In the genomic region with DNA sequence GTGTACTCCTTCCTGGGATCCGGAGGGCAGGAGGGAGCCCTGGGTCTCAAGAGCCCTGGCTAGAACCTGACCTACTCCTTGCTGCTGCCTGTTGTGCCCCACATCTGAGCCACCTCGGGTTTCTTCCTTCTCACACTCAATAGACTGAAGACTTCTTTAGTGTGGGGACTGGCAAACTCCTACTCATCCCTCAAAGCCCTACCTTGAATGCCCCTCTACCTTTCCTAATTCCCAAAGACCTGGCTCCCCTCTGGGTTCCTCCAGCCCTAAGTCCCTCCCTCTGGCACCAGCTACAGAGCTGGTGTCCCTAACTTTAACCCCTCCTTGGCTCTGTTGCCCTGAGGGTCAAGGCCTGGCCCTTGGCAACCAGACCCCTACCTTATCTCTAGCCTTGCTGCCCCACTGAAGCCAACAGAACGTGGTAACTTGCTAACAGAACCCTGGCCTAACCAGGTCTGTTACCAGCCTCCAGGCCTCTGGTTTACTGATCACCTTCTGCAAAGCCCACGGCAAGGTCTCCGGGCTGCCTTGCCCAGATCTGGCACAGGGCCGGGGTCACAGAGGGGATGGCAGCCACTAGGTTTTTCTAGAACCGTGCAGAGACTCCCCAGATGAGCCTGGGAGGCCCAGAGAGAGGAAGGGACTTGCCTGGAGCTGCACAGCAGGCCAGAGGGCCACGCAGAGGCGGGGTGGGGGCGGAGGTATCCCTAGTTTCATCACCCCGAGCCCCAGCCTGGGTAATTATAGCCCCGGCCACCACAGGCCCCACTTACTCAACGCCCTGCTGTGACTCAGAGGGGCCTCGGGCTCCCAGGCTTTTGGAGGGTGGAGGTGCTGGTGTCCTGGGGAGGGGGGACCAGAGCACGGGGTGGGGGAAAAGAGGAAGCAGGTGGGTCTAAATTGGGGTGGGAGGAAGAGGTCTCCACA, we compare ENCODE assay signal across 9 cellular contexts. TPM values are rescaled to one million over a fixed set of nuclear protein-coding genes. Genes with fewer than 3 reads are reported as not detected.
A peak's percentile ranks its signal among the peaks of the same experiment; 100 is the strongest.
DNase-seq lines count a peak whose midpoint lies in the region; ATAC-seq and TF ChIP-seq lines count a peak whose summit lies in the region.
"Had no signal": no experiment of that assay in that cellular context is flagged by ENCODE, and none has a peak within 500 bp of the region (broad histone marks: within the 10 kb centered on the region; RNA-seq: fewer than 3 reads in every experiment).

No MANE protein-coding gene starts in this region.

- peaks cover 0 to 5% of the 10 kb centered on the region in 2 donors for H3K4me1 ChIP-seq in neuronal stem cell (ENCODE audit: control insufficient read depth in 2 of 2, insufficient read depth in 1 of 2, low read depth in 1 of 2, low read length in 2 of 2)

- H3K9ac ChIP-seq in neuronal stem cell (ENCODE audit: low read depth, low read length, poor library complexity): no peak overlapping the region

- no peak overlapping the region for H2BK12ac ChIP-seq in neuronal stem cell (ENCODE audit: low read length)

- no peak for TF ChIP-seq POLR2A in NB4 (IDR thresholded peaks at IDR 0.05; ENCODE audit: extremely low read depth, insufficient read length)

- peak; percentile 80 for DNase-seq in CD1c-positive myeloid dendritic cell (ENCODE audit: extremely low spot score)
- peak; percentile 91 for DNase-seq in NB4 (ENCODE audit: low read depth)
- DNase-seq in coronary artery (ENCODE audit: low spot score): no peak
- no peak for DNase-seq in neuronal stem cell (ENCODE audit: low spot score)
- no peak for DNase-seq in activated gamma-delta T cell (lab: John Stamatoyannopoulos, UW)
- no peak for DNase-seq in pons (ENCODE audit: low spot score)
- DNase-seq: NCI-H524 had no signal

- H3K4ac ChIP-seq in neuronal stem cell (ENCODE audit: low read length): no peak overlapping the region

- ATAC-seq in GM21723 (IDR thresholded peaks at IDR 0.05; ENCODE audit: unreplicated experiment): no peak
- no peak for ATAC-seq in GM18858 (IDR thresholded peaks at IDR 0.05; ENCODE audit: unreplicated experiment)

- H3K79me1 ChIP-seq in neuronal stem cell (ENCODE audit: low read depth, low read length): peaks cover 31% of the 10 kb centered on the region

- no peak overlapping the region for H2AK5ac ChIP-seq in neuronal stem cell (ENCODE audit: low read depth, low read length)

- no peak for TF ChIP-seq CTCF in NB4 (IDR thresholded peaks at IDR 0.05; ENCODE audit: low read depth, low read length)
- TF ChIP-seq CTCF in coronary artery (IDR thresholded peaks at IDR 0.05): no peak

- no peaks in the 10 kb centered on the region for H3K27me3 ChIP-seq in neuronal stem cell (ENCODE audit: control insufficient read depth in 3 of 3, insufficient read depth in 3 of 3, low read depth in 1 of 3, low read length in 3 of 3)

- no peak overlapping the region for H3K14ac ChIP-seq in neuronal stem cell (ENCODE audit: low read length)

- H3K9me3 ChIP-seq in neuronal stem cell (replicated peaks in 1 of 2; ENCODE audit: control insufficient read depth in 2 of 2, insufficient read depth in 1 of 2, low read depth in 1 of 2, low read length in 2 of 2): peaks cover 0 to 7% of the 10 kb centered on the region in 2 donors

- H2AFZ ChIP-seq in neuronal stem cell (ENCODE audit: low read length): no peak overlapping the region

- H3K4me3 ChIP-seq in NB4 (ENCODE audit: low read depth, low read length) (no peak overlapping the region), coronary artery (peak overlapping the region; percentile 54), neuronal stem cell (ENCODE audit: low read length in 2 of 2) (no peak overlapping the region)

- WGBS in neuronal stem cell (ENCODE audit: extremely low coverage in 2 of 2, insufficient read length in 2 of 2, insufficient replicate concordance in 1 of 2), 2 donors: no CpG with 5 or more reads among the region's 15 CpGs

- H3K18ac ChIP-seq in neuronal stem cell (ENCODE audit: low read length): no peak overlapping the region

- H3K4me2 ChIP-seq in neuronal stem cell (ENCODE audit: insufficient read depth, low read length, poor library complexity, severe bottlenecking): no peak overlapping the region

- no peak overlapping the region for H4K91ac ChIP-seq in neuronal stem cell (ENCODE audit: low read depth, low read length, poor library complexity)

- H3K27ac ChIP-seq in coronary artery (peak overlapping the region; percentile 50 to 78), neuronal stem cell (replicated peaks; ENCODE audit: low read length) (no peak overlapping the region)

- peak overlapping the region; percentile 10 for H3K23ac ChIP-seq in neuronal stem cell (ENCODE audit: low read depth, low read length, poor library complexity)

- peaks cover 34 to 55% of the 10 kb centered on the region in 2 donors for H3K36me3 ChIP-seq in neuronal stem cell (replicated peaks in 1 of 2; ENCODE audit: control insufficient read depth in 2 of 2, insufficient read depth in 2 of 2, low read length in 2 of 2)

- H2BK120ac ChIP-seq in neuronal stem cell (ENCODE audit: low read depth, low read length): no peak overlapping the region

- no peak overlapping the region for H2BK5ac ChIP-seq in neuronal stem cell (ENCODE audit: low read length)

- H4K8ac ChIP-seq in neuronal stem cell (ENCODE audit: low read depth, low read length): no peak overlapping the region

- no peak overlapping the region for H2BK15ac ChIP-seq in neuronal stem cell (ENCODE audit: low read length)

RNA-seq across cellular contexts. Expression of gene ZBTB7A, which starts 15.3 kb away (rescaled TPM):
- 9.3 TPM for polyA plus RNA-seq in neuronal stem cell (2013, experiment 1 of 2)
- polyA plus RNA-seq in neuronal stem cell (2013, experiment 2 of 2): 10.2 TPM

RNA-seq across cellular contexts. Expression of gene PIAS4, which starts 43.9 kb away (rescaled TPM):
- polyA plus RNA-seq in neuronal stem cell (2013, experiment 1 of 2): 64.0 TPM
- 61.2 TPM for polyA plus RNA-seq in neuronal stem cell (2013, experiment 2 of 2)

Comparison
In these comparisons a context has a peak if more than half of its experiments do, and no peak if none do; other contexts are left out.
1. DNase-seq: peak in CD1c-positive myeloid dendritic cell (single experiment) and NB4 (single experiment); none in coronary artery (single experiment), neuronal stem cell (single experiment), activated gamma-delta T cell (single experiment) and pons (single experiment).